Comparison of ENCODE assay signal across 11 cellular contexts in the genomic region with DNA sequence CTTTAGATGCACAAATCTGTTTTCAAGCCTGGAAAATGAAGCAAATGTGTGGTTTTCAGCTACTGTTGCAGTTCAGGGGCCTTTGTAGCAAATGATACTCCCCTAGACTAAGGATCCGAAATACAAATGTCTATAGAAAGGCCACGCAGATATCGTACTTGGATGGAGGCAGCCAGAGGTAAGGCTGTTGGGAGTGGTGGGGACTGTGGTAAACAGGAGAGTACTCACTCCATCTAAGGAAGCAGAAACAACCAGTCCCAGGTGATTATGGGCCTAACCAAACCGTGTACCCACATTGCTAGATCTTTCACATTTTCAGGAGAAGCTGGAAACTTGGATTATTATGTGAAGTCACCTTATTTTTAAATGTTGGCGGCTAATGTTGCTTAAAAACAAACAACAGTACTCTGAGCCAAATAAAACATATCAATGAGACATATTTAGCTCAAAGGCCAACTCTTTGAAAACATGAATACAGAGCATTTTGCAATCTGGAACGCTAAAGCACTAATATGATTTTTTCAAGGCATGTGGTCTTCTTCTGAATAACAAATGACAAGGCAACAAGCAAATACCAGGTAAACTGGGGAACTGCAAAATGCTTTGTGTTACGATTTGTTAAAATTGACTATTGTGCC.
DNase-seq lines count a peak whose midpoint lies in the region; ATAC-seq and TF ChIP-seq lines count a peak whose summit lies in the region.
"Had no signal": no experiment of that assay in that cellular context is flagged by ENCODE, and none has a peak within 500 bp of the region (broad histone marks: within the 10 kb centered on the region; RNA-seq: fewer than 3 reads in every experiment).

No MANE protein-coding gene starts in this region.

- TF ChIP-seq POLR2A in heart left ventricle (IDR thresholded peaks at IDR 0.05) (no peak), right lobe of liver (IDR thresholded peaks at IDR 0.05) (no peak)

- intact Hi-C loops in heart left ventricle (cut with DNase I) = loop anchor here (1.0 to 5.0 kb wide), 7 partner anchors 112 to 219 kb away; partner anchors contain the start of gene GDPD1 (in 1 of the 10)
- intact Hi-C loops in Right ventricle myocardium superior (cut with DNase I) = loop anchor here (2.0 kb wide), 2 partner anchors 113 to 131 kb away; no protein-coding TSS in a partner anchor
- intact Hi-C loops in right lobe of liver (cut with DNase I) = loop anchor here (5.0 to 10.0 kb wide), 2 partner anchors 117 to 129 kb away; no protein-coding TSS in a partner anchor
- intact Hi-C loops in tibial artery (cut with DNase I; ENCODE audit: low total_unique reads) = loop anchor here (2.0 kb wide), 1 partner anchor 113 kb away; no protein-coding TSS in a partner anchor

- no peak overlapping the region for H3K4me3 ChIP-seq in heart left ventricle
- H3K4me3 ChIP-seq in right lobe of liver = no peak overlapping the region
- H3K4me3 ChIP-seq in tibial artery = no peak overlapping the region
- H3K4me3 ChIP-seq: lung had no signal

- H3K27me3 ChIP-seq in heart left ventricle (no peaks in the 10 kb centered on the region), right lobe of liver (no peaks in the 10 kb centered on the region), tibial artery (no peaks in the 10 kb centered on the region)

- H3K27ac ChIP-seq in heart left ventricle (peak overlapping the region; percentile 25 to 87 (median 72)), right lobe of liver (peak overlapping the region in 2 of 3 donors; percentile 25 to 30), tibial artery (peak overlapping the region; percentile 75 to 81)

- no peaks in the 10 kb centered on the region for H3K9me3 Mint-ChIP-seq in activated naive CD8-positive, alpha-beta T cell treated with anti-CD3 and anti-CD28 coated beads, Interleukin-2, amount 50 U/mL, for 24 hours
- H3K9me3 Mint-ChIP-seq: H9 had no signal

- WGBS in heart left ventricle, 4 donors = 67 to 80% (median 72%) methylated on average over 7 of the region's 7 CpGs
- 50% methylated on average over 7 of the region's 7 CpGs for WGBS in right lobe of liver (ENCODE audit: insufficient coverage, low coverage, low lambda C conversion rate, missing lambda C conversion rate)

- H3K36me3 Mint-ChIP-seq in activated naive CD8-positive, alpha-beta T cell treated with anti-CD3 and anti-CD28 coated beads, Interleukin-2, amount 50 U/mL, for 24 hours (ENCODE audit: low read depth) = no peaks in the 10 kb centered on the region

- peaks cover 50% of the 10 kb centered on the region for H3K4me1 Mint-ChIP-seq in activated naive CD8-positive, alpha-beta T cell treated with anti-CD3 and anti-CD28 coated beads, Interleukin-2, amount 50 U/mL, for 24 hours

- no peak overlapping the region for H3K4me3 Mint-ChIP-seq in activated naive CD8-positive, alpha-beta T cell treated with anti-CD3 and anti-CD28 coated beads, Interleukin-2, amount 50 U/mL, for 24 hours
- H3K4me3 Mint-ChIP-seq: B cell, H9 had no signal

- H3K4me1 ChIP-seq in heart left ventricle (peaks cover 0 to 50% (median 30%) of the 10 kb centered on the region in 12 donors), right lobe of liver (peaks cover 0 to 22% (median 13%) of the 10 kb centered on the region in 4 donors), tibial artery (peaks cover 0 to 42% (median 25%) of the 10 kb centered on the region in 4 donors)

- ATAC-seq in heart left ventricle (no peak), Right ventricle myocardium superior (ENCODE audit: poor library complexity) (no peak), right lobe of liver (peak; percentile 13 to 61 (median 26)), HG03342 (IDR thresholded peaks at IDR 0.05; ENCODE audit: unreplicated experiment) (no peak), HG03025 (IDR thresholded peaks at IDR 0.05; ENCODE audit: low FRiP score, unreplicated experiment) (no peak)
- no peak for ATAC-seq in activated naive CD8-positive, alpha-beta T cell treated with anti-CD3 and anti-CD28 coated beads, Interleukin-2, amount 50 U/mL, for 24 hours

- no peaks in the 10 kb centered on the region for H3K27me3 Mint-ChIP-seq in activated naive CD8-positive, alpha-beta T cell treated with anti-CD3 and anti-CD28 coated beads, Interleukin-2, amount 50 U/mL, for 24 hours
- H3K27me3 Mint-ChIP-seq: B cell had no signal

- H3K9me3 ChIP-seq in heart left ventricle = no peaks in the 10 kb centered on the region
- no peaks in the 10 kb centered on the region for H3K9me3 ChIP-seq in right lobe of liver
- no peaks in the 10 kb centered on the region for H3K9me3 ChIP-seq in tibial artery

- DNase-seq in heart left ventricle (no peak), Right ventricle myocardium superior (no peak), right lobe of liver (no peak), tibial artery (no peak), ecto neural progenitor cell (ENCODE audit: low spot score) (no peak)
- DNase-seq in activated naive CD8-positive, alpha-beta T cell treated with anti-CD3 and anti-CD28 coated beads, Interleukin-2, amount 50 U/mL, for 24 hours = no peak

- H3K27ac Mint-ChIP-seq in activated naive CD8-positive, alpha-beta T cell treated with anti-CD3 and anti-CD28 coated beads, Interleukin-2, amount 50 U/mL, for 24 hours = peak overlapping the region; percentile 84
- H3K27ac Mint-ChIP-seq: B cell had no signal

- H3K36me3 ChIP-seq in heart left ventricle (no peaks in the 10 kb centered on the region), right lobe of liver (no peaks in the 10 kb centered on the region), tibial artery (no peaks in the 10 kb centered on the region)

- no peak for TF ChIP-seq CTCF in heart left ventricle (IDR thresholded peaks at IDR 0.05)
- TF ChIP-seq CTCF in right lobe of liver (IDR thresholded peaks at IDR 0.05) = no peak
- TF ChIP-seq CTCF in tibial artery (IDR thresholded peaks at IDR 0.05) = no peak

Comparison
In these comparisons a context has a peak if more than half of its experiments do, and no peak if none do; other contexts are left out.
1. ATAC-seq: peak in right lobe of liver (4 of 4); none in heart left ventricle (0 of 4), Right ventricle myocardium superior (single experiment), activated naive CD8-positive, alpha-beta T cell treated with anti-CD3 and anti-CD28 coated beads, Interleukin-2, amount 50 U/mL, for 24 hours (single experiment), HG03342 (single experiment) and HG03025 (single experiment).
2. H3K27ac ChIP-seq: peak in every context shown above with its lines; median percentile 78 in tibial artery; 72 in heart left ventricle; 28 in right lobe of liver.